ENCODE assay signal across 1 cellular context in genomic region chr11:22829231-22830081, GRCh38.
TF ChIP-seq lines count a peak whose summit lies in the region.

Gene SVIP (minus strand): TSS chr11:22829801. CDS start chr11:22829748, 53 bp downstream.

TF ChIP-seq in GM12878, 131 proteins besides CTCF, POLR2A, EP300 and RAD21 (continued from another document and continues in another):
- TF ChIP-seq E2F8 (IDR thresholded peaks at IDR 0.05; ENCODE audit: low read depth, partially characterized antibody) (no peak), MLLT1 (IDR thresholded peaks at IDR 0.05) (0 out of 2 replicates have a peak, but pooled peaks have one; percentile 52), TCF3 (IDR thresholded peaks at IDR 0.05; ENCODE audit: borderline replicate concordance, insufficient read depth, low read depth, low read length) (0 out of 2 replicates have a peak, but pooled peaks have one; percentile 33), NFIC (IDR thresholded peaks at IDR 0.05; ENCODE audit: low read depth, low read length) (no peak), PML (IDR thresholded peaks at IDR 0.05; ENCODE audit: low read length) (peak; percentile 71; the same call in 1 of the 2 replicates), SIN3A (IDR thresholded peaks at IDR 0.05; ENCODE audit: low read depth, low read length) (peak; percentile 62; the same call in 1 of the 2 replicates), HDAC2 (IDR thresholded peaks at IDR 0.05) (no peak), CEBPZ (IDR thresholded peaks at IDR 0.05; ENCODE audit: low read depth, low read length) (no peak), ATF7 (IDR thresholded peaks at IDR 0.05; ENCODE audit: low read depth) (no peak), ZNF592 (IDR thresholded peaks at IDR 0.05) (no peak), PBX3 (IDR thresholded peaks at IDR 0.05; ENCODE audit: insufficient replicate concordance, low read depth, low read length) (no peak), MTA3 (IDR thresholded peaks at IDR 0.05; ENCODE audit: borderline replicate concordance, low read length) (no peak), SRF (IDR thresholded peaks at IDR 0.05; ENCODE audit: low read depth in 2 of 2, low read length in 2 of 2) (peak in 1 of 2 experiments; percentile 37; a peak in 1 of 4 replicates), MEF2A (IDR thresholded peaks at IDR 0.05; ENCODE audit: insufficient read depth, low read depth, low read length) (no peak), SUZ12 (IDR thresholded peaks at IDR 0.05; ENCODE audit: unreplicated experiment) (no peak), ZNF217 (IDR thresholded peaks at IDR 0.05) (0 out of 2 replicates have a peak, but pooled peaks have one; percentile 14), ZZZ3 (IDR thresholded peaks at IDR 0.05; ENCODE audit: control insufficient read depth, insufficient read length, low read depth) (no peak), EZH2 (IDR thresholded peaks at IDR 0.05; ENCODE audit: borderline replicate concordance, control insufficient read depth, low read depth, low read length) (no peak), RELA (IDR thresholded peaks at IDR 0.05; ENCODE audit: borderline replicate concordance, partially characterized antibody) (no peak), ATF3 (IDR thresholded peaks at IDR 0.05; ENCODE audit: borderline replicate concordance, extremely low read depth, low read depth, low read length) (no peak), NR2C2 (IDR thresholded peaks at IDR 0.05; ENCODE audit: borderline replicate concordance, control insufficient read depth, insufficient read length, low read depth) (no peak), E4F1 (IDR thresholded peaks at IDR 0.05; ENCODE audit: borderline replicate concordance, partially characterized antibody) (no peak), RB1 (IDR thresholded peaks at IDR 0.05; ENCODE audit: borderline replicate concordance) (no peak; the same call in 1 of the 2 replicates), MXI1 (IDR thresholded peaks at IDR 0.05; ENCODE audit: low read depth, low read length) (0 out of 2 replicates have a peak, but pooled peaks have one; percentile 6), PAX8 (IDR thresholded peaks at IDR 0.05) (no peak), CEBPB (IDR thresholded peaks at IDR 0.05; ENCODE audit: borderline replicate concordance in 1 of 2, low read depth in 2 of 2, low read length in 2 of 2) (no peak), RAD51 (IDR thresholded peaks at IDR 0.05) (no peak), TCF12 (IDR thresholded peaks at IDR 0.05; ENCODE audit: low read depth, low read length) (peak; percentile 52; the same call in 1 of the 2 replicates), IRF5 (IDR thresholded peaks at IDR 0.05; ENCODE audit: borderline replicate concordance) (no peak; the same call in 1 of the 2 replicates), ZNF207 (IDR thresholded peaks at IDR 0.05; ENCODE audit: borderline replicate concordance) (no peak), ZNF274 (IDR thresholded peaks at IDR 0.05; ENCODE audit: insufficient read depth, insufficient read length) (no peak), DPF2 (IDR thresholded peaks at IDR 0.05) (0 out of 2 replicates have a peak, but pooled peaks have one; percentile 65), IRF4 (IDR thresholded peaks at IDR 0.05; ENCODE audit: low read depth, low read length) (no peak), ZNF622 (IDR thresholded peaks at IDR 0.05) (no peak), ZBTB40 (IDR thresholded peaks at IDR 0.05; ENCODE audit: borderline replicate concordance) (peak; percentile 67; the same call in 1 of the 2 replicates)
